ENCODE assay signal across 1 cellular context in the genomic region with DNA sequence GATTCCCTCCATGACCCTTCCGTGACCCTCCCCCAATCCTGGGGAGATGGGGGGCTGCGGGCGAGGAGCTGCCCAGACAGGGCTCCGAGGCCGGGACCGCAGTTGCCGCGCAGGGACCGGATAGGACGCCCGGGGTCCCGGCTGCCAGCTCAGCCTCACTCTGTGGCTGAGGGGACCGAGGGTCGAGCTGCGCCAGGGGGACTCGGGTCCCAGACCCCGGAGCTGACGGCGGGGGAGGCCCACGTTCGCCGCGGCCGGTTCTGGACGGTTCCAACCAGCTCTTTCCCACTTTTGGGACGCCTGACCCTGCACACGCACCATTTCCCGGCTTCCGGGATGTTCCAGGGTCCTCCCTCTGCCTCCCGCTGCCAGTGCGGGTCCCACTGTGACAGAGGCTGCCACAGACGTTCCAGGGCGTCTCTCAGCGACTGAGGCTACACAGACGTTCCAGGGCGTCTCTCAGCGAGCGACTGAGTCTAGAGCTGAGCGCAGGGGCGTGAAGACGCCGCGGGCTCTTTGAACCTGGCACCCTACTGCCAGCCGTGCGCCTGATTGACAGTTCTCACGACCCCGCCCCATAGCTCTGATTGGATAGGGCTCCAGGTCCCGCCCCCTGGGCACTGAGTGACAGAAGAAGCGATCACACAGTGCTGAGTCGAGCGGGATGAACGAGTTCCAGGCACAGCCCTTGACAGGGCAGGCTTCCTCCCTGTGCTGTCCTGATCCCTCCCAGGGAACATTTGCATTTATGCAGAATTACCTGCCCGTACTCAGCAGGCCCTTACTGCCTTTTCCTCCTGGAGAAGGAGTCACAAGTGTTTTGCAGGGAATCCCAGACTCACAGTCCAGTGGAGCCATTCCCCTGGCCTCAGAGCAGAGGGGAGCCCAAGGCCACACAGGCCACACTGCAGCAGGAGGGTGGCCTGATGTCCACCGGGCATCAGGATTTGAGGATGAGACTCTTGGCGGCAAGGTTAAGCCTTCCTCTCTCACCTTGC.
TF ChIP-seq lines count a peak whose summit lies in the region.

Gene ZNF563, minus strand, starts transcription at position 472 of the 998 bp plus-strand sequence. Its CDS starts 151 bp downstream, at position 321.

TF ChIP-seq in HepG2, 621 proteins besides CTCF, POLR2A, EP300 and RAD21 (continued from another document and continues in another):
- TF ChIP-seq ARID5B (CRISPR knock-in tag; IDR thresholded peaks at IDR 0.05) (peak; percentile 39; the same call in 1 of the 2 replicates), KIAA2018 (CRISPR knock-in tag; IDR thresholded peaks at IDR 0.05; ENCODE audit: borderline replicate concordance) (no peak), RXRA (CRISPR knock-in tag; IDR thresholded peaks at IDR 0.05) (peak; percentile 60; the same call in 1 of the 2 replicates), MBNL3 (CRISPR knock-in tag; conservative IDR thresholded peaks at IDR 0.05) (no peak), HDAC1 (CRISPR knock-in tag; IDR thresholded peaks at IDR 0.05) (peak; percentile 76), TEF (CRISPR knock-in tag; IDR thresholded peaks at IDR 0.05) (no peak; the same call in 1 of the 2 replicates), ZNF331 (CRISPR knock-in tag; IDR thresholded peaks at IDR 0.05) (peak; percentile 68; the same call in 1 of the 2 replicates), ZNF577 (CRISPR knock-in tag; IDR thresholded peaks at IDR 0.05; ENCODE audit: borderline replicate concordance, low read depth) (no peak), ZNF788 (CRISPR knock-in tag; IDR thresholded peaks at IDR 0.05; ENCODE audit: borderline replicate concordance) (peak; percentile 76; the same call in 1 of the 2 replicates), ZNF33A (CRISPR knock-in tag; IDR thresholded peaks at IDR 0.05; ENCODE audit: borderline replicate concordance) (no peak), ZNF7 (CRISPR knock-in tag; IDR thresholded peaks at IDR 0.05) (no peak), NR2F2 (IDR thresholded peaks at IDR 0.05; ENCODE audit: borderline replicate concordance, low read depth) (no peak; the same call in 1 of the 2 replicates), HOXD1 (CRISPR knock-in tag; IDR thresholded peaks at IDR 0.05) (no peak; the same call in 1 of the 2 replicates), ZNF317 (CRISPR knock-in tag; IDR thresholded peaks at IDR 0.05) (no peak), TSC22D2 (CRISPR knock-in tag; IDR thresholded peaks at IDR 0.05; ENCODE audit: borderline replicate concordance) (no peak; the same call in 1 of the 2 replicates), ZNF878 (CRISPR knock-in tag; IDR thresholded peaks at IDR 0.05) (no peak), SMAD3 (CRISPR knock-in tag; IDR thresholded peaks at IDR 0.05) (0 out of 2 replicates have a peak, but pooled peaks have one; percentile 55), ZNF569 (CRISPR knock-in tag; IDR thresholded peaks at IDR 0.05; ENCODE audit: borderline replicate concordance) (no peak), ZNF607 (CRISPR knock-in tag; IDR thresholded peaks at IDR 0.05; ENCODE audit: borderline replicate concordance) (peak; percentile 65; the same call in 1 of the 2 replicates), MATR3 (CRISPR knock-in tag; IDR thresholded peaks at IDR 0.05) (no peak), ZNF83 (CRISPR knock-in tag; IDR thresholded peaks at IDR 0.05; ENCODE audit: borderline replicate concordance) (no peak), ZFP1 (CRISPR knock-in tag; IDR thresholded peaks at IDR 0.05) (no peak), TERF1 (CRISPR knock-in tag; IDR thresholded peaks at IDR 0.05) (no peak), SCMH1 (CRISPR knock-in tag; IDR thresholded peaks at IDR 0.05; ENCODE audit: borderline replicate concordance) (no peak), MBD4 (IDR thresholded peaks at IDR 0.05; ENCODE audit: borderline replicate concordance, low read length) (no peak), MEIS2 (CRISPR knock-in tag; IDR thresholded peaks at IDR 0.05) (peak; percentile 85), HNRNPUL1 (IDR thresholded peaks at IDR 0.05; ENCODE audit: low read depth, low read length) (no peak), ZNF556 (CRISPR knock-in tag; IDR thresholded peaks at IDR 0.05; ENCODE audit: borderline replicate concordance) (no peak), ZIK1 (CRISPR knock-in tag; IDR thresholded peaks at IDR 0.05; ENCODE audit: borderline replicate concordance, low read depth) (0 out of 2 replicates have a peak, but pooled peaks have one; percentile 57), NKX3-1 (CRISPR knock-in tag; IDR thresholded peaks at IDR 0.05) (no peak), ZNF329 (CRISPR knock-in tag; IDR thresholded peaks at IDR 0.05; ENCODE audit: low read depth) (no peak)
- TF ChIP-seq, protein P1, sequence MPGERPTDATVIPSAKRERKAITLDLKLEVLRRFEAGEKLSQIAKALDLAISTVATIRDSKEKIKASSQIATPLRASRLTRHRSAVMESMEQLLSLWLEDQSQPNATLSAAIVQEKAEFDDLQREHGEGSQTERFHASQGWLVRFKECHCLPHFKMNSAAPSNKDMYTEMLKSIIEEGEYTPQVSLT (CRISPR knock-in tag; IDR thresholded peaks at IDR 0.05; ENCODE audit: borderline replicate concordance, low read depth): 0 out of 2 replicates have a peak, but pooled peaks have one; percentile 62
- TF ChIP-seq, protein P2, sequence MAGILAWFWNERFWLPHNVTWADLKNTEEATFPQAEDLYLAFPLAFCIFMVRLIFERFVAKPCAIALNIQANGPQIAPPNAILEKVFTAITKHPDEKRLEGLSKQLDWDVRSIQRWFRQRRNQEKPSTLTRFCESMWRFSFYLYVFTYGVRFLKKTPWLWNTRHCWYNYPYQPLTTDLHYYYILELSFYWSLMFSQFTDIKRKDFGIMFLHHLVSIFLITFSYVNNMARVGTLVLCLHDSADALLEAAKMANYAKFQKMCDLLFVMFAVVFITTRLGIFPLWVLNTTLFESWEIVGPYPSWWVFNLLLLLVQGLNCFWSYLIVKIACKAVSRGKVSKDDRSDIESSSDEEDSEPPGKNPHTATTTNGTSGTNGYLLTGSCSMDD (CRISPR knock-in tag; IDR thresholded peaks at IDR 0.05): no peak
- TF ChIP-seq, protein P3, sequence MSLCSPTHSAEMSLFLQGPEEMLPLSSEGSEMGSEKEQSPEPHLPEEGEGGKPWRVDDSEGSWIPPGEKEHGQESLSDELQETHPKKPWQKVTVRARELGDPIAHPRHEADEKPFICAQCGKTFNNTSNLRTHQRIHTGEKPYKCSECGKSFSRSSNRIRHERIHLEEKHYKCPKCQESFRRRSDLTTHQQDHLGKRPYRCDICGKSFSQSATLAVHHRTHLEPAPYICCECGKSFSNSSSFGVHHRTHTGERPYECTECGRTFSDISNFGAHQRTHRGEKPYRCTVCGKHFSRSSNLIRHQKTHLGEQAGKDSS (CRISPR knock-in tag; IDR thresholded peaks at IDR 0.05; ENCODE audit: borderline replicate concordance, low read depth): no peak
- TF ChIP-seq, protein P4, sequence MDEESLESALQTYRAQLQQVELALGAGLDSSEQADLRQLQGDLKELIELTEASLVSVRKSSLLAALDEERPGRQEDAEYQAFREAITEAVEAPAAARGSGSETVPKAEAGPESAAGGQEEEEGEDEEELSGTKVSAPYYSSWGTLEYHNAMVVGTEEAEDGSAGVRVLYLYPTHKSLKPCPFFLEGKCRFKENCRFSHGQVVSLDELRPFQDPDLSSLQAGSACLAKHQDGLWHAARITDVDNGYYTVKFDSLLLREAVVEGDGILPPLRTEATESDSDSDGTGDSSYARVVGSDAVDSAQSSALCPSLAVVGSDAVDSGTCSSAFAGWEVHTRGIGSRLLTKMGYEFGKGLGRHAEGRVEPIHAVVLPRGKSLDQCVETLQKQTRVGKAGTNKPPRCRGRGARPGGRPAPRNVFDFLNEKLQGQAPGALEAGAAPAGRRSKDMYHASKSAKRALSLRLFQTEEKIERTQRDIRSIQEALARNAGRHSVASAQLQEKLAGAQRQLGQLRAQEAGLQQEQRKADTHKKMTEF (CRISPR knock-in tag; IDR thresholded peaks at IDR 0.05): peak; percentile 73; the same call in 1 of the 2 replicates
